In genomic region chr6:53410508-53411258, GRCh38 we compare ENCODE assay signal across 8 cellular contexts.
DNase-seq lines count a peak whose midpoint lies in the region; ATAC-seq and TF ChIP-seq lines count a peak whose summit lies in the region.

No MANE protein-coding gene starts in this region.

- peak; percentile 48 for DNase-seq in DMS 273 (lab: John Stamatoyannopoulos, UW; ENCODE audit: unreplicated experiment)
- no peak for DNase-seq in DMS 273 treated with DMSO at 0.1 percent for 48 hours (lab: John Stamatoyannopoulos, UW)
- peak; percentile 47 for DNase-seq in LHCN-M2 (ENCODE audit: low read depth)
- peak; percentile 63 for DNase-seq in activated CD4-positive, alpha-beta T cell treated with anti-CD3 and anti-CD28 coated beads for 48 hours
- DNase-seq in endothelial cell (ENCODE audit: low spot score): peak; percentile 25
- no peak for DNase-seq in neural crest cell (ENCODE audit: low read depth, low spot score)
- peak; percentile 10 to 68 for DNase-seq in upper lobe of left lung

- H3K27ac ChIP-seq in upper lobe of left lung: no peak overlapping the region

- H3K27ac Mint-ChIP-seq in endothelial cell (ENCODE audit: unreplicated experiment): no peak overlapping the region
- no peak overlapping the region for H3K27ac Mint-ChIP-seq in neural crest cell (ENCODE audit: unreplicated experiment)

- no peaks in the 10 kb centered on the region for H3K27me3 Mint-ChIP-seq in endothelial cell (ENCODE audit: unreplicated experiment)
- H3K27me3 Mint-ChIP-seq in neural crest cell (ENCODE audit: low read depth): no peaks in the 10 kb centered on the region

- no peak for TF ChIP-seq POLR2A in upper lobe of left lung (IDR thresholded peaks at IDR 0.05)

- ATAC-seq in GM21825 (IDR thresholded peaks at IDR 0.05; ENCODE audit: unreplicated experiment): peak; percentile 89
- peak; percentile 85 to 88 for ATAC-seq in upper lobe of left lung (ENCODE audit: low FRiP score in 2 of 2)

- H3K4me3 ChIP-seq in upper lobe of left lung: no peak overlapping the region

- H3K4me1 Mint-ChIP-seq in endothelial cell (ENCODE audit: unreplicated experiment) (no peaks in the 10 kb centered on the region), neural crest cell (no peaks in the 10 kb centered on the region)

- TF ChIP-seq CTCF in endothelial cell (IDR thresholded peaks at IDR 0.05; ENCODE audit: unreplicated experiment): no peak
- peak; percentile 58 for TF ChIP-seq CTCF in neural crest cell (conservative IDR thresholded peaks at IDR 0.05)
- TF ChIP-seq CTCF in upper lobe of left lung (IDR thresholded peaks at IDR 0.05): peak; percentile 29 to 75 (median 54)

- no peaks in the 10 kb centered on the region for H3K9me3 ChIP-seq in upper lobe of left lung

- 44 to 58% methylated on average over 9 of the region's 9 CpGs for WGBS in upper lobe of left lung, 2 donors

- no peak for TF ChIP-seq EP300 in upper lobe of left lung (IDR thresholded peaks at IDR 0.05)

- H3K36me3 Mint-ChIP-seq in endothelial cell (ENCODE audit: low read depth, unreplicated experiment) (no peaks in the 10 kb centered on the region), neural crest cell (ENCODE audit: low read depth) (no peaks in the 10 kb centered on the region)

- H3K27me3 ChIP-seq in upper lobe of left lung: no peaks in the 10 kb centered on the region

- no peaks in the 10 kb centered on the region for H3K9me3 Mint-ChIP-seq in endothelial cell (ENCODE audit: unreplicated experiment)
- H3K9me3 Mint-ChIP-seq in neural crest cell: no peaks in the 10 kb centered on the region

- peaks cover 0 to 14% (median 0%) of the 10 kb centered on the region in 4 donors for H3K4me1 ChIP-seq in upper lobe of left lung

- no peaks in the 10 kb centered on the region for H3K36me3 ChIP-seq in upper lobe of left lung

- H3K4me3 Mint-ChIP-seq in endothelial cell (ENCODE audit: unreplicated experiment) (no peak overlapping the region), neural crest cell (no peak overlapping the region)

Comparison
In these comparisons a context has a peak if more than half of its experiments do, and no peak if none do; other contexts are left out.
1. DNase-seq: peak in DMS 273 (single experiment), LHCN-M2 (single experiment), activated CD4-positive, alpha-beta T cell treated with anti-CD3 and anti-CD28 coated beads for 48 hours (single experiment), endothelial cell (single experiment) and upper lobe of left lung (2 of 2); none in DMS 273 treated with DMSO at 0.1 percent for 48 hours (single experiment) and neural crest cell (single experiment).